ENCODE assay signal across 8 cellular contexts in the genomic region with DNA sequence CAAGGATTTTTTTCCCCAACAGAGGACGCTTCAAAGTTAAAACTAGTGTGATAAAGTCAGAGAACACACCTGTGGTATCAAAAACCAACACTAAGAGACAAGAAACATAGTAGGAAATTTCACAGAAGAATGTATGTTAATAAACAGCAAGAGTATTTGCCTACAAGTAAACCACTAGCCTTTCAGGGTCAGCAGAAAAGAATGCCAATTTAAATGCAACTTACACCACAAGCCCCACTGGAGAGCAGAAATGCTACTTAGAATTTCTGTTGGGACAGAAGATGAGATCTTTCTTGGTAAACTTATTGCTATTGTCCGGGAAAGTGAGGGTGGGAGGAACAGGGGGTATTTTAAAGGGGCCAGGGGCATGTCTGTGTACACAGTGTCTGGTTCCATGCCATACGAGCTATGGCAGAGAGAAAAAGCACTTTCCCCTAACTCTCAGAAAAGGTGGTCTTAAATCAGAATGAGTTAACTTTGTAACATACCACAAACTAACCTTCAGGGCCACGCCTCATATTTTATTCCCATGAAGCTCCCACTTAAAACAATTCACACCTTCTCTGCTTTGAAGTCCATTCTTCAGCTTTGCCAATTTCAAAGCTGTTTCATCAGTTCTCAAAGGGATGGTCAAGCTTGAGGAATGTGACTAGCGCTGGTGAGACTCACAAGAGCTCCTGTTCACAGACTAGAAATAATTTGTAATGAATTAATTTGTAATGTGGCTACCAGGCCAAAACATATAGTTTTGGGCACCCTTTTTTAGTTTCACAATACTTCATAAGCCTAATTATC.
DNase-seq lines count a peak whose midpoint lies in the region; ATAC-seq and TF ChIP-seq lines count a peak whose summit lies in the region.

No MANE protein-coding gene starts in this region.

- H3K4me1 ChIP-seq in Peyer's patch (peaks cover 10 to 57% (median 29%) of the 10 kb centered on the region in 4 donors), psoas muscle (peaks cover 53% of the 10 kb centered on the region), ovary (ENCODE audit: insufficient read depth) (peaks cover 30% of the 10 kb centered on the region)

- 72 to 83% (median 78%) methylated on average over 5 of the region's 5 CpGs for WGBS in psoas muscle, 3 donors
- WGBS in ovary, 3 donors, result 84 to 88% (median 87%) methylated on average over 5 of the region's 5 CpGs

- TF ChIP-seq CTCF in Peyer's patch (IDR thresholded peaks at IDR 0.05) (no peak), epithelial cell of esophagus (IDR thresholded peaks at IDR 0.05; ENCODE audit: insufficient read depth, low read depth, low read length, missing control alignments) (no peak), psoas muscle (IDR thresholded peaks at IDR 0.05) (no peak), ovary (IDR thresholded peaks at IDR 0.05) (no peak)

- ATAC-seq in psoas muscle (peak in 2 of 4 donors; percentile 50 to 55), HG02852 (IDR thresholded peaks at IDR 0.05; ENCODE audit: unreplicated experiment) (no peak), HG02884 (IDR thresholded peaks at IDR 0.05; ENCODE audit: unreplicated experiment) (no peak)

- no peak overlapping the region for H3K4me3 ChIP-seq in Peyer's patch
- H3K4me3 ChIP-seq in epithelial cell of esophagus (ENCODE audit: low read length), result no peak overlapping the region
- H3K4me3 ChIP-seq in psoas muscle, result no peak overlapping the region
- no peak overlapping the region for H3K4me3 ChIP-seq in ovary

- H3K27ac ChIP-seq in Peyer's patch (peak overlapping the region; percentile 64 to 87 (median 76)), psoas muscle (peak overlapping the region; percentile 58), ovary (no peak overlapping the region)

- DNase-seq in EL (peak; percentile 73), Peyer's patch (no peak), epithelial cell of esophagus (ENCODE audit: low read depth) (peak; percentile 67), psoas muscle (no peak), ovary (no peak)
- DNase-seq in stimulated activated naive CD4-positive, alpha-beta T cell treated with Interleukin-2 at 50 U/mL for 16 hours (lab: John Stamatoyannopoulos, UW), result no peak

- TF ChIP-seq EP300 in ovary (IDR thresholded peaks at IDR 0.05), result no peak

- TF ChIP-seq POLR2A in Peyer's patch (IDR thresholded peaks at IDR 0.05), result no peak
- no peak for TF ChIP-seq POLR2A in ovary (IDR thresholded peaks at IDR 0.05)

- H3K27me3 ChIP-seq in Peyer's patch (no peaks in the 10 kb centered on the region), psoas muscle (ENCODE audit: insufficient read depth in 3 of 3, low read length in 2 of 3) (no peaks in the 10 kb centered on the region), ovary (no peaks in the 10 kb centered on the region)

- H3K9me3 ChIP-seq in Peyer's patch, result no peaks in the 10 kb centered on the region
- H3K9me3 ChIP-seq in psoas muscle, result no peaks in the 10 kb centered on the region
- no peaks in the 10 kb centered on the region for H3K9me3 ChIP-seq in ovary

- intact Hi-C loops in psoas muscle (cut with DNase I) (loop anchor here in 1 of 2 donors (5.0 kb wide), 1 partner anchor 69 kb away; a partner anchor contains a TSS), ovary (cut with DNase I) (loop anchor here in 2 of 4 donors (5.0 to 10.0 kb wide), 2 partner anchors 56 to 69 kb away; a partner anchor contains a TSS)

- H3K36me3 ChIP-seq in Peyer's patch (no peaks in the 10 kb centered on the region), psoas muscle (ENCODE audit: insufficient read depth in 1 of 2, low read depth in 1 of 2) (no peaks in the 10 kb centered on the region), ovary (no peaks in the 10 kb centered on the region)

Comparison
In these comparisons a context has a peak if more than half of its experiments do, and no peak if none do; other contexts are left out.
1. DNase-seq: peak in EL (single experiment) and epithelial cell of esophagus (single experiment); none in Peyer's patch (0 of 3), psoas muscle (0 of 2), ovary (0 of 5) and stimulated activated naive CD4-positive, alpha-beta T cell treated with Interleukin-2 at 50 U/mL for 16 hours (single experiment).
2. H3K27ac ChIP-seq: peak in Peyer's patch (4 of 4) and psoas muscle (single experiment); none in ovary (0 of 2).